ENCODE assay signal across 2 cellular contexts in the genomic region with DNA sequence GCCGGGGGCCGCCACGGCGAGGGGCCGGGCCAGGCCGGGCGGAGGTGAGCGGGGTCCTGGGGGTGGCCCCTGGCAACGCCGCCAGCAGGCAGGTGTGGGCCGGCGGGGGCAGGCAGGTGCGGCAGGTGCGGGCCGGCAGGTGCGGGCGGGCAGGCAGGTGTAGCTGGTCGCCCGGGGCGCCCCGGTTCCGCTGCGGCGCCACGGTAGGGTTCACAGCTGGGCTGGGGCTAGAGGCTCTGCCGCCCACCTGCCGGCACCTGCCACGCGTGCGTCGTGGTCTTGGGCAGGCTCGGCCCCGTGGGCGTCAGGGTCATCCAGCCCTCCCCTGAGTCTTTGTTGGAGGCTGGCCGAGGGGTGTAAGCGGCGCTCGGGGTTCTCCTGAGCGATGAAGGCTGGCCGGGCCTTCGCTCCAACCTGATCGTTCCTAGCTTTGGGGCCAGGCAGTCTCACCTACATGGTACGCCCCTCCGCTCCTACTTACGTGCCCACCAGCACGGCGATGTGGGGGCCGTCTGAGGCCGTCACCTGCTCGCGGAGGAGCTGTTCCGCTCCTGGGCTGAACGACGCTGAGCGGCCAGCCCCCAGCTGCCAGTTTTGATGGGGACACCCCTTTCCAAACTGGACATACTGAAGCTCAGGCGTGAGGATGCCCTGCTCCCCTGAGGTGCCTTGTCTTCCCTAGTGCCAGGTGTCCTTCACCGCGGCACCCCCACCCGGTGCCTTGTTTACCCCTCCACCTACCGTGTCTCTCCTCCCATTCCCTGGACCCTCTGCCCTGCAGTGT.
A peak's percentile ranks its signal among the peaks of the same experiment; 100 is the strongest.
TF ChIP-seq lines count a peak whose summit lies in the region.

No MANE protein-coding gene starts in this region.

TF ChIP-seq in IMR-90, 13 proteins besides CTCF, POLR2A, EP300 and RAD21:
- TF ChIP-seq CHD1 (IDR thresholded peaks at IDR 0.05; ENCODE audit: low read depth, low read length) (0 out of 2 replicates have a peak, but pooled peaks have one; percentile 17), SMC3 (IDR thresholded peaks at IDR 0.05; ENCODE audit: low read depth, low read length) (no peak)

TF ChIP-seq in liver, 16 proteins besides CTCF, POLR2A, EP300 and RAD21 (continued from another document):
- TF ChIP-seq TAF1 (conservative IDR thresholded peaks at IDR 0.05) = no peak
- TF ChIP-seq NR2F2 (IDR thresholded peaks at IDR 0.05) = no peak
- TF ChIP-seq, protein P1, sequence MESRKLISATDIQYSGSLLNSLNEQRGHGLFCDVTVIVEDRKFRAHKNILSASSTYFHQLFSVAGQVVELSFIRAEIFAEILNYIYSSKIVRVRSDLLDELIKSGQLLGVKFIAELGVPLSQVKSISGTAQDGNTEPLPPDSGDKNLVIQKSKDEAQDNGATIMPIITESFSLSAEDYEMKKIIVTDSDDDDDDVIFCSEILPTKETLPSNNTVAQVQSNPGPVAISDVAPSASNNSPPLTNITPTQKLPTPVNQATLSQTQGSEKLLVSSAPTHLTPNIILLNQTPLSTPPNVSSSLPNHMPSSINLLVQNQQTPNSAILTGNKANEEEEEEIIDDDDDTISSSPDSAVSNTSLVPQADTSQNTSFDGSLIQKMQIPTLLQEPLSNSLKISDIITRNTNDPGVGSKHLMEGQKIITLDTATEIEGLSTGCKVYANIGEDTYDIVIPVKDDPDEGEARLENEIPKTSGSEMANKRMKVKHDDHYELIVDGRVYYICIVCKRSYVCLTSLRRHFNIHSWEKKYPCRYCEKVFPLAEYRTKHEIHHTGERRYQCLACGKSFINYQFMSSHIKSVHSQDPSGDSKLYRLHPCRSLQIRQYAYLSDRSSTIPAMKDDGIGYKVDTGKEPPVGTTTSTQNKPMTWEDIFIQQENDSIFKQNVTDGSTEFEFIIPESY (IDR thresholded peaks at IDR 0.05) = no peak
- no peak for TF ChIP-seq GABPA (IDR thresholded peaks at IDR 0.05 in 1 of 2, conservative IDR thresholded peaks at IDR 0.05 in 1 of 2)
- TF ChIP-seq, protein P2, sequence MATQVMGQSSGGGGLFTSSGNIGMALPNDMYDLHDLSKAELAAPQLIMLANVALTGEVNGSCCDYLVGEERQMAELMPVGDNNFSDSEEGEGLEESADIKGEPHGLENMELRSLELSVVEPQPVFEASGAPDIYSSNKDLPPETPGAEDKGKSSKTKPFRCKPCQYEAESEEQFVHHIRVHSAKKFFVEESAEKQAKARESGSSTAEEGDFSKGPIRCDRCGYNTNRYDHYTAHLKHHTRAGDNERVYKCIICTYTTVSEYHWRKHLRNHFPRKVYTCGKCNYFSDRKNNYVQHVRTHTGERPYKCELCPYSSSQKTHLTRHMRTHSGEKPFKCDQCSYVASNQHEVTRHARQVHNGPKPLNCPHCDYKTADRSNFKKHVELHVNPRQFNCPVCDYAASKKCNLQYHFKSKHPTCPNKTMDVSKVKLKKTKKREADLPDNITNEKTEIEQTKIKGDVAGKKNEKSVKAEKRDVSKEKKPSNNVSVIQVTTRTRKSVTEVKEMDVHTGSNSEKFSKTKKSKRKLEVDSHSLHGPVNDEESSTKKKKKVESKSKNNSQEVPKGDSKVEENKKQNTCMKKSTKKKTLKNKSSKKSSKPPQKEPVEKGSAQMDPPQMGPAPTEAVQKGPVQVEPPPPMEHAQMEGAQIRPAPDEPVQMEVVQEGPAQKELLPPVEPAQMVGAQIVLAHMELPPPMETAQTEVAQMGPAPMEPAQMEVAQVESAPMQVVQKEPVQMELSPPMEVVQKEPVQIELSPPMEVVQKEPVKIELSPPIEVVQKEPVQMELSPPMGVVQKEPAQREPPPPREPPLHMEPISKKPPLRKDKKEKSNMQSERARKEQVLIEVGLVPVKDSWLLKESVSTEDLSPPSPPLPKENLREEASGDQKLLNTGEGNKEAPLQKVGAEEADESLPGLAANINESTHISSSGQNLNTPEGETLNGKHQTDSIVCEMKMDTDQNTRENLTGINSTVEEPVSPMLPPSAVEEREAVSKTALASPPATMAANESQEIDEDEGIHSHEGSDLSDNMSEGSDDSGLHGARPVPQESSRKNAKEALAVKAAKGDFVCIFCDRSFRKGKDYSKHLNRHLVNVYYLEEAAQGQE (IDR thresholded peaks at IDR 0.05) = no peak
